ENCODE assay signal across 26 cellular contexts in genomic region chr7:149431486-149432120, GRCh38.
"Had no signal": no experiment of that assay in that cellular context is flagged by ENCODE, and none has a peak within 500 bp of the region (broad histone marks: within the 10 kb centered on the region; RNA-seq: fewer than 3 reads in every experiment).

No MANE protein-coding gene starts in this region.

- H3K9me3 ChIP-seq: Peyer's patch, SJSA1 had no signal

- H3K4me1 ChIP-seq: Peyer's patch, SJSA1 had no signal

- FAIRE-seq: HTR-8/SVneo, K562 had no signal

- H3K27me3 ChIP-seq: Peyer's patch, SJSA1 had no signal

- H2AFZ ChIP-seq: PC-9 had no signal

- DNase-seq: Kasumi-1, MM.1S, NCI-H1092 treated with DMSO at 0.1 percent for 48 hours, NCI-H1436, NCI-H187, NCI-H2029, NCI-H2081 treated with DMSO at 0.1 percent for 48 hours, NCI-H2171, NCI-H226, NCI-H446, NCI-H510A, NCI-H524 treated with DMSO at 0.1 percent for 48 hours, NCI-H69, NCI-H774, OCI-M1, PC-9, Peyer's patch, Right ventricle myocardium superior, SIG-M5 had no signal

- H3K27ac ChIP-seq: HL-60, KMS-11, PC-9, Peyer's patch, SJSA1, SK-N-MC had no signal

- H3K4me2 ChIP-seq: KMS-11, PC-9 had no signal

- H3K9ac ChIP-seq: KMS-11 had no signal

- H3K27me3 Mint-ChIP-seq: IgD-negative memory B cell had no signal

- ATAC-seq: K562 had no signal

- H3K9me3 Mint-ChIP-seq: IgD-negative memory B cell had no signal

- H3K27ac Mint-ChIP-seq: IgD-negative memory B cell had no signal

- H3K4me3 ChIP-seq: K562, PC-9, Peyer's patch, SJSA1, SK-N-MC had no signal
